1 cellular context compared by ENCODE assay signal in genomic region chr2:240513544-240514287, GRCh38.
TF ChIP-seq lines count a peak whose summit lies in the region.

No MANE protein-coding gene starts in this region.

TF ChIP-seq in GM23338, 12 proteins besides CTCF, POLR2A, EP300 and RAD21 (continued from another document):
- TF ChIP-seq REST (IDR thresholded peaks at IDR 0.05; ENCODE audit: unreplicated experiment) (no peak), ETS1 (IDR thresholded peaks at IDR 0.05) (no peak), ZNF331 (CRISPR knock-in tag; IDR thresholded peaks at IDR 0.05; ENCODE audit: low read depth) (no peak), POLR2AphosphoS5 (IDR thresholded peaks at IDR 0.05; ENCODE audit: low read depth) (no peak), ZNF114 (CRISPR knock-in tag; IDR thresholded peaks at IDR 0.05) (no peak), EZH2phosphoT487 (IDR thresholded peaks at IDR 0.05; ENCODE audit: unreplicated experiment) (no peak)
